In the genomic region with DNA sequence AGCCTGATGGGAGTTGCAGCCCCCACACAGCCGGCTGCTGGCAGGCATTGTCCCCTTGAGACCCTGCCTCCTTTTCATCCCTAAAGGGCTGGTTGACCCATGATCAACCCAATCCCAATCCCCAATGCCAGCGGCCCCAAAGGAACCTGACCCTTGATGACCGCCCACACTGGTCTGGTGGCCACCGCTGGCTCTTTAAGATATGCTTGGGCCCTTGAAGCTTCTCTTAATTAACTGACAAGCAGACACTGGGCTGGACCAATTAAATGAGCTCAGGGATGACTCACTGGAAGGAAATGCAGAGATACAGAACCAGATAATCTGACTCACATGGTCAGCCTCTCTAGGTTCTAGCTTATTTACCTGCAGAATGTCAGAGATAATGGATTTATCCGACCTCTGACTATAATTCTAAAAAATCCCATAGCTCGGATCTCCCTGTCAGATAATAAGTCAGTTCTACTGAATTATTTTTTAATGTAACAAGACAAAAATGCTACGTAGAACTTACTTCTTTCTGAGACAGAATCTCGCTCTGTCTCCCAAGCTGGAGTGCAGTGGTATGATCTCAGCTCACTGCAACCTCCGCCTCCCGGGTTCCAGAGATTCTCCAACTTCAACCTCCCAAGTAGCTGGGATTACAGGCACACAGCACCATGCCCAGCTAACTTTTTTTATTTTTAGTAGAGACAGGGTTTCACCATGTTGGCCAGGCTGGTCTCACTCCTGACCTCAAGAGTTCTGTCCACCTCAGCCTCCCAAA, we compare ENCODE assay signal across 11 cellular contexts. TPM values are rescaled to one million over a fixed set of nuclear protein-coding genes. Genes with fewer than 3 reads are reported as not detected.
DNase-seq lines count a peak whose midpoint lies in the region; ATAC-seq, FAIRE-seq and TF ChIP-seq lines count a peak whose summit lies in the region.
"Had no signal": no experiment of that assay in that cellular context is flagged by ENCODE, and none has a peak within 500 bp of the region (broad histone marks: within the 10 kb centered on the region; RNA-seq: fewer than 3 reads in every experiment).

No MANE protein-coding gene starts in this region.

- CTCF ChIA-PET in CD8-positive, alpha-beta memory T cell (lab: Charles Lee) = interaction anchor here (1.7 kb wide), 1 partner anchor 175 kb away, joined by 4 read pairs; no protein-coding TSS in a partner anchor

- peak overlapping the region in 1 of 8 donors; percentile 57 for H3K27ac Mint-ChIP-seq in CD8-positive, alpha-beta memory T cell

- POLR2A ChIA-PET in CD8-positive, alpha-beta memory T cell (lab: Charles Lee) = interaction anchor here (0.7 kb wide), 1 partner anchor 136 kb away, joined by 3 read pairs; no protein-coding TSS in a partner anchor

- no peaks in the 10 kb centered on the region for H3K9me3 ChIP-seq in CD8-positive, alpha-beta memory T cell (ENCODE audit: low read length)
- H3K9me3 ChIP-seq in right cardiac atrium (ENCODE audit: control insufficient read depth, low read length) (no peaks in the 10 kb centered on the region), WERI-Rb-1 (ENCODE audit: severe bottlenecking) (no peaks in the 10 kb centered on the region)
- H3K9me3 ChIP-seq: psoas muscle had no signal

- peak overlapping the region; percentile 11 for H3K27ac ChIP-seq in CD8-positive, alpha-beta memory T cell (ENCODE audit: low read depth, low read length)
- H3K27ac ChIP-seq in right cardiac atrium (ENCODE audit: low read length) (no peak overlapping the region), WERI-Rb-1 (no peak overlapping the region)
- H3K27ac ChIP-seq: psoas muscle had no signal

- H3K27me3 Mint-ChIP-seq in CD8-positive, alpha-beta memory T cell = no peaks in the 10 kb centered on the region

- TF ChIP-seq POLR2A in GM12891 (IDR thresholded peaks at IDR 0.05; ENCODE audit: low read depth, low read length) = no peak

- no peaks in the 10 kb centered on the region for H3K36me3 ChIP-seq in CD8-positive, alpha-beta memory T cell (ENCODE audit: insufficient read depth, low read length)
- H3K36me3 ChIP-seq in WERI-Rb-1 = no peaks in the 10 kb centered on the region

- 76% methylated on average over 10 of the region's 10 CpGs for WGBS in right cardiac atrium

- no peak for ATAC-seq in right cardiac atrium

- intact Hi-C loops in right cardiac atrium (cut with DNase I) = loop anchor here in 1 of 4 donors (10.0 kb wide), 1 partner anchor 425 kb away; no protein-coding TSS in a partner anchor

- TF ChIP-seq CTCF in WERI-Rb-1 (IDR thresholded peaks at IDR 0.05; ENCODE audit: low read depth, low read length) = no peak

- H3K4me1 ChIP-seq in CD8-positive, alpha-beta memory T cell (ENCODE audit: insufficient read depth, low read length) = no peaks in the 10 kb centered on the region
- H3K4me1 ChIP-seq in right cardiac atrium (ENCODE audit: control insufficient read depth, insufficient read depth, low read length) = no peaks in the 10 kb centered on the region
- H3K4me1 ChIP-seq: psoas muscle had no signal

- no peaks in the 10 kb centered on the region for H3K9me3 Mint-ChIP-seq in CD8-positive, alpha-beta memory T cell

- no peaks in the 10 kb centered on the region for H3K27me3 ChIP-seq in CD8-positive, alpha-beta memory T cell (ENCODE audit: insufficient read depth, low read length, poor library complexity, severe bottlenecking)
- no peaks in the 10 kb centered on the region for H3K27me3 ChIP-seq in right cardiac atrium (ENCODE audit: control insufficient read depth, insufficient read depth)
- H3K27me3 ChIP-seq in WERI-Rb-1 (ENCODE audit: insufficient read depth, low read depth, severe bottlenecking) = no peaks in the 10 kb centered on the region

- no peak for FAIRE-seq in GM12891 (lab: Jason Lieb, UNC)

- H3K4me3 Mint-ChIP-seq in CD8-positive, alpha-beta memory T cell = peak overlapping the region in 1 of 7 donors; percentile 61

- peaks cover 0 to 8% (median 4%) of the 10 kb centered on the region in 3 donors for H3K4me1 Mint-ChIP-seq in CD8-positive, alpha-beta memory T cell

- H3K4me3 ChIP-seq in CD8-positive, alpha-beta memory T cell (ENCODE audit: low read length) = no peak overlapping the region
- H3K4me3 ChIP-seq in right cardiac atrium (ENCODE audit: low read length) (no peak overlapping the region), WERI-Rb-1 (ENCODE audit: low read depth, low read length) (no peak overlapping the region)
- H3K4me3 ChIP-seq: psoas muscle had no signal

- peaks cover 0 to 3% (median 0%) of the 10 kb centered on the region in 3 donors for H3K36me3 Mint-ChIP-seq in CD8-positive, alpha-beta memory T cell

- DNase-seq in CD8-positive, alpha-beta memory T cell = no peak
- DNase-seq in LoVo (ENCODE audit: low spot score) (peak; percentile 87), astrocyte of the hippocampus (ENCODE audit: low read depth, low spot score) (peak; percentile 69), kidney tubule cell (ENCODE audit: low spot score) (peak; percentile 88), right cardiac atrium (no peak), GM12891 (ENCODE audit: insufficient read length, low spot score) (no peak), WERI-Rb-1 (no peak), 8988T (no peak)
- DNase-seq: NCI-H187 treated with DMSO at 0.1 percent for 48 hours, psoas muscle had no signal

TF ChIP-seq in GM12891, 5 proteins besides CTCF, POLR2A, EP300 and RAD21:
- no peak for TF ChIP-seq PAX5 (IDR thresholded peaks at IDR 0.05; ENCODE audit: insufficient read depth, low read length, severe bottlenecking)
- TF ChIP-seq POU2F2 (IDR thresholded peaks at IDR 0.05; ENCODE audit: low read depth, low read length) = no peak

RNA-seq across cellular contexts. Expression of a gene that starts 11.1 kb away (rescaled TPM):
- not detected for total RNA-seq in CD8-positive, alpha-beta memory T cell
- polyA plus RNA-seq in CD8-positive, alpha-beta memory T cell = not detected
- total RNA-seq in right cardiac atrium = not detected
- not detected for polyA plus RNA-seq in right cardiac atrium
- 0.15 TPM for polyA plus RNA-seq in GM12891 (2012; ENCODE audit: low read depth, missing spikeins)
- total RNA-seq: psoas muscle had no signal
- polyA plus RNA-seq: esophagus had no signal

RNA-seq across cellular contexts. Expression of a gene that starts 46.7 kb away (rescaled TPM):
- total RNA-seq in CD8-positive, alpha-beta memory T cell = 1 to 10 TPM; 8.6 to 10.0 TPM
- polyA plus RNA-seq in CD8-positive, alpha-beta memory T cell = 17.2 TPM
- 10 to 100 TPM; 13.3 to 26.8 (median 21.9) TPM for total RNA-seq in right cardiac atrium
- polyA plus RNA-seq in right cardiac atrium = 8.6 TPM
- polyA plus RNA-seq in GM12891 (2012; ENCODE audit: low read depth, missing spikeins) = 8.1 TPM

Comparison
In these comparisons a context has a peak if more than half of its experiments do, and no peak if none do; other contexts are left out.
1. DNase-seq: peak in LoVo (single experiment), astrocyte of the hippocampus (single experiment) and kidney tubule cell (single experiment); none in CD8-positive, alpha-beta memory T cell (0 of 5), right cardiac atrium (0 of 3), GM12891 (single experiment), WERI-Rb-1 (single experiment) and 8988T (single experiment).